In genomic region chr17:40318835-40319332, GRCh38 we compare ENCODE assay signal across 8 cellular contexts. TPM values are rescaled to one million over a fixed set of nuclear protein-coding genes. Genes with fewer than 3 reads are reported as not detected.
DNase-seq lines count a peak whose midpoint lies in the region; ATAC-seq and TF ChIP-seq lines count a peak whose summit lies in the region.

No MANE protein-coding gene starts in this region.

- H2AFZ ChIP-seq in Loucy (ENCODE audit: low read length) = no peak overlapping the region

- H3K9me3 Mint-ChIP-seq in naive thymus-derived CD4-positive, alpha-beta T cell = peaks cover 0 to 10% (median 0%) of the 10 kb centered on the region in 11 donors

- peak overlapping the region; percentile 97 for H3K4me2 ChIP-seq in Loucy (ENCODE audit: low read depth, low read length, poor library complexity, severe bottlenecking)

- peaks cover 0 to 20% (median 0%) of the 10 kb centered on the region in 5 donors for H3K36me3 Mint-ChIP-seq in naive thymus-derived CD4-positive, alpha-beta T cell

- H3K79me2 ChIP-seq in Loucy (ENCODE audit: insufficient read depth, low read length) = peaks cover 56% of the 10 kb centered on the region

- peak overlapping the region; percentile 98 to 100 (median 99) for H3K27ac Mint-ChIP-seq in naive thymus-derived CD4-positive, alpha-beta T cell

- intact Hi-C loops in naive thymus-derived CD4-positive, alpha-beta T cell (cut with micrococcal nuclease) = loop anchor here (1.0 to 5.0 kb wide), 9 partner anchors 7 to 220 kb away; partner anchors contain the start of genes CDC6 (in 2 of the 2), MSL1 (in 1 of the 2), RARA (in 1 of the 2) and TOP2A (in 1 of the 2)

- no peak for ATAC-seq in naive thymus-derived CD4-positive, alpha-beta T cell
- ATAC-seq in HG03442 (IDR thresholded peaks at IDR 0.05; ENCODE audit: unreplicated experiment) = no peak
- no peak for ATAC-seq in HG02759 (IDR thresholded peaks at IDR 0.05; ENCODE audit: unreplicated experiment)
- no peak for ATAC-seq in GM18873 (IDR thresholded peaks at IDR 0.05; ENCODE audit: low FRiP score, unreplicated experiment)

- H3K4me1 ChIP-seq in BE2C (peaks cover 54% of the 10 kb centered on the region), Loucy (ENCODE audit: insufficient read depth, low read length, poor library complexity, severe bottlenecking) (peaks cover 83% of the 10 kb centered on the region)
- peaks cover 56 to 75% of the 10 kb centered on the region in 2 donors for H3K4me1 ChIP-seq in naive thymus-derived CD4-positive, alpha-beta T cell (ENCODE audit: control insufficient read depth in 2 of 2, insufficient read depth in 2 of 2, low read length in 2 of 2)

- H3K4me3 ChIP-seq in BE2C (ENCODE audit: low read depth, low read length) = peak overlapping the region; percentile 97
- peak overlapping the region; percentile 95 for H3K4me3 ChIP-seq in Loucy (ENCODE audit: low read length, poor library complexity, severe bottlenecking)
- peak overlapping the region; percentile 93 for H3K4me3 ChIP-seq in choroid plexus epithelial cell (ENCODE audit: low read depth, low read length)
- peak overlapping the region; percentile 55 for H3K4me3 ChIP-seq in naive thymus-derived CD4-positive, alpha-beta T cell (ENCODE audit: low read length)

- peaks cover 3% of the 10 kb centered on the region for H3K36me3 ChIP-seq in BE2C
- no peaks in the 10 kb centered on the region for H3K36me3 ChIP-seq in Loucy (ENCODE audit: insufficient read depth, low read length)
- H3K36me3 ChIP-seq in naive thymus-derived CD4-positive, alpha-beta T cell (ENCODE audit: control insufficient read depth in 2 of 3, insufficient read depth in 3 of 3, low read length in 3 of 3) = peaks cover 0 to 10% (median 0%) of the 10 kb centered on the region in 3 experiments

- peak overlapping the region; percentile 89 to 98 (median 97) for H3K4me3 Mint-ChIP-seq in naive thymus-derived CD4-positive, alpha-beta T cell

- CTCF ChIA-PET in naive thymus-derived CD4-positive, alpha-beta T cell (lab: Charles Lee) = interaction anchor here (0.9 to 12.4 kb wide), 5 partner anchors 8 to 35 kb away, joined by 3 to 87 read pairs (median 10); no protein-coding TSS in a partner anchor

- peak overlapping the region; percentile 82 for H3K9ac ChIP-seq in Loucy (ENCODE audit: low read depth, low read length, poor library complexity, severe bottlenecking)

- POLR2A ChIA-PET in naive thymus-derived CD4-positive, alpha-beta T cell (lab: Charles Lee) = interaction anchor here (0.5 to 34.9 kb wide), 7 partner anchors 3 to 264 kb away, joined by 3 to 742 read pairs (median 4); partner anchors contain the start of gene RARA

- peaks cover 20% of the 10 kb centered on the region for H4K20me1 ChIP-seq in Loucy (ENCODE audit: insufficient read depth, low read length, poor library complexity, severe bottlenecking)

- H3K9me3 ChIP-seq in BE2C = no peaks in the 10 kb centered on the region
- H3K9me3 ChIP-seq in Loucy (ENCODE audit: insufficient read depth, low read depth, low read length) = no peaks in the 10 kb centered on the region
- no peaks in the 10 kb centered on the region for H3K9me3 ChIP-seq in naive thymus-derived CD4-positive, alpha-beta T cell (ENCODE audit: control insufficient read depth in 2 of 3, low read length in 3 of 3)

- H3K4me1 Mint-ChIP-seq in naive thymus-derived CD4-positive, alpha-beta T cell = peaks cover 36 to 89% (median 81%) of the 10 kb centered on the region in 7 donors

- peak overlapping the region; percentile 96 for H3K27ac ChIP-seq in naive thymus-derived CD4-positive, alpha-beta T cell (ENCODE audit: low read depth, low read length)

- no peaks in the 10 kb centered on the region for H3K27me3 ChIP-seq in BE2C
- no peaks in the 10 kb centered on the region for H3K27me3 ChIP-seq in Loucy (ENCODE audit: insufficient read depth, low read length, poor library complexity, severe bottlenecking)
- no peaks in the 10 kb centered on the region for H3K27me3 ChIP-seq in naive thymus-derived CD4-positive, alpha-beta T cell (ENCODE audit: control insufficient read depth in 2 of 2, insufficient read depth in 2 of 2, low read length in 2 of 2)

- H3K9me2 ChIP-seq in Loucy (replicated peaks; ENCODE audit: low read depth, low read length) = no peaks in the 10 kb centered on the region

- TF ChIP-seq CTCF in BE2C (IDR thresholded peaks at IDR 0.05; ENCODE audit: low read depth, low read length) (no peak), Loucy (conservative IDR thresholded peaks at IDR 0.05; ENCODE audit: low read length) (no peak; the same call in 1 of the 2 replicates), choroid plexus epithelial cell (conservative IDR thresholded peaks at IDR 0.05; ENCODE audit: low read depth, low read length) (peak; percentile 40)

- no peak for DNase-seq in BE2C
- no peak for DNase-seq in choroid plexus epithelial cell (ENCODE audit: low read depth)
- peak in 3 of 9 donors; percentile 23 to 44 (median 34) for DNase-seq in naive thymus-derived CD4-positive, alpha-beta T cell
- no peak for DNase-seq in activated CD4-positive, CD25-positive, alpha-beta regulatory T cell (lab: John Stamatoyannopoulos, UW)

- H3F3A ChIP-seq in Loucy (ENCODE audit: low read depth) = peaks cover 5% of the 10 kb centered on the region; the same call in 1 of the 2 replicates

- H3K27me3 Mint-ChIP-seq in naive thymus-derived CD4-positive, alpha-beta T cell = peaks cover 0 to 9% (median 0%) of the 10 kb centered on the region in 5 donors

RNA-seq across cellular contexts. Expression of gene RARA, which starts 9.9 kb away (rescaled TPM):
- 141 TPM for polyA plus RNA-seq in BE2C (2012; ENCODE audit: insufficient read depth, insufficient read length, low read depth)
- total RNA-seq in naive thymus-derived CD4-positive, alpha-beta T cell = 100 to 1,000 TPM in 1 of 5 experiments, 10 to 100 TPM in 4; 40.0 to 115 (median 43.8) TPM
- 10 to 100 TPM in 1 of 2 donors, 1 to 10 TPM in 1; 6.7 to 16.5 TPM for polyA plus RNA-seq in naive thymus-derived CD4-positive, alpha-beta T cell

RNA-seq across cellular contexts. Expression of gene CDC6, which starts 31.2 kb away (rescaled TPM):
- 7.1 TPM for polyA plus RNA-seq in BE2C (2012; ENCODE audit: insufficient read depth, insufficient read length, low read depth)
- total RNA-seq in naive thymus-derived CD4-positive, alpha-beta T cell = 10 to 100 TPM in 1 of 5 experiments, 1 to 10 TPM in 1, under 1 TPM in 3; 0.51 to 73.6 (median 0.85) TPM
- under 1 TPM; 0.09 to 0.24 TPM for polyA plus RNA-seq in naive thymus-derived CD4-positive, alpha-beta T cell

RNA-seq across cellular contexts. Expression of gene GJD3, which starts 45.7 kb away (rescaled TPM):
- polyA plus RNA-seq in BE2C (2012; ENCODE audit: insufficient read depth, insufficient read length, low read depth) = 11.3 TPM
- under 1 TPM in 1 of 5 experiments, not detected in 4; 0.27 TPM for total RNA-seq in naive thymus-derived CD4-positive, alpha-beta T cell
- polyA plus RNA-seq in naive thymus-derived CD4-positive, alpha-beta T cell = not detected
